14 cellular contexts compared by ENCODE assay signal in genomic region chr17:74870512-74870911, GRCh38. TPM values are rescaled to one million over a fixed set of nuclear protein-coding genes. Genes with fewer than 3 reads are reported as not detected.
DNase-seq lines count a peak whose midpoint lies in the region; ATAC-seq and TF ChIP-seq lines count a peak whose summit lies in the region.
"Had no signal": no experiment of that assay in that cellular context is flagged by ENCODE, and none has a peak within 500 bp of the region (broad histone marks: within the 10 kb centered on the region; RNA-seq: fewer than 3 reads in every experiment).

No MANE protein-coding gene starts in this region.

- ATAC-seq in omental fat pad (ENCODE audit: low FRiP score) (no peak), HG03108 (IDR thresholded peaks at IDR 0.05; ENCODE audit: unreplicated experiment) (no peak), GM18511 (IDR thresholded peaks at IDR 0.05; ENCODE audit: unreplicated experiment) (no peak)

- H3K4me3 ChIP-seq in MG63: no peak overlapping the region

- no peak overlapping the region for H3K27ac Mint-ChIP-seq in activated T-helper 1 cell treated with anti-CD3 and anti-CD28 coated beads, Interleukin-12 subunit alpha, Interleukin-12 subunit beta, Interleukin-2, Interleukin-4 antibody, amounts not matched to agents 30 ng/mL and 10 ng/mL and 1 ng/mL, durations not matched to agents 14 hours and 24 hours and 36 hours

- peak; percentile 72 for DNase-seq in ELR (ENCODE audit: low read depth)
- peak; percentile 43 for DNase-seq in MG63
- DNase-seq in fibroblast of gingiva (ENCODE audit: low read depth): peak; percentile 34
- peak; percentile 59 for DNase-seq in omental fat pad (ENCODE audit: low spot score)
- DNase-seq in activated T-helper 1 cell treated with anti-CD3 and anti-CD28 coated beads, Interleukin-12 subunit alpha, Interleukin-12 subunit beta, Interleukin-2, Interleukin-4 antibody, amounts not matched to agents 30 ng/mL and 10 ng/mL and 1 ng/mL, durations not matched to agents 14 hours and 24 hours and 36 hours (ENCODE audit: low spot score): no peak
- DNase-seq in Kasumi-1 (lab: John Stamatoyannopoulos, UW): no peak
- DNase-seq: NCI-H2029; stimulated activated CD4-positive, alpha-beta T cell treated with anti-CD3 and anti-CD28 coated beads, Interleukin-4, amount 100 ng/mL, for 24 hours; stimulated activated naive CD4-positive, alpha-beta T cell treated with Interleukin-2 at 50 U/mL for 16 hours had no signal

- H3K27me3 ChIP-seq in MG63: no peaks in the 10 kb centered on the region

- H3K27me3 Mint-ChIP-seq in activated T-helper 1 cell treated with anti-CD3 and anti-CD28 coated beads, Interleukin-12 subunit alpha, Interleukin-12 subunit beta, Interleukin-2, Interleukin-4 antibody, amounts not matched to agents 30 ng/mL and 10 ng/mL and 1 ng/mL, durations not matched to agents 14 hours and 24 hours and 36 hours (ENCODE audit: insufficient read depth): peaks cover 2% of the 10 kb centered on the region

- H3K9me3 ChIP-seq in MG63: no peaks in the 10 kb centered on the region

- peaks cover 30% of the 10 kb centered on the region for H3K4me1 Mint-ChIP-seq in activated T-helper 1 cell treated with anti-CD3 and anti-CD28 coated beads, Interleukin-12 subunit alpha, Interleukin-12 subunit beta, Interleukin-2, Interleukin-4 antibody, amounts not matched to agents 30 ng/mL and 10 ng/mL and 1 ng/mL, durations not matched to agents 14 hours and 24 hours and 36 hours (ENCODE audit: low read depth)

- intact Hi-C loops in activated T-helper 1 cell treated with anti-CD3 and anti-CD28 coated beads, Interleukin-12 subunit alpha, Interleukin-12 subunit beta, Interleukin-2, Interleukin-4 antibody, amounts not matched to agents 30 ng/mL and 10 ng/mL and 1 ng/mL, durations not matched to agents 14 hours and 24 hours and 36 hours (cut with micrococcal nuclease): loop anchor here (5.0 to 10.0 kb wide), 2 partner anchors 162 to 394 kb away; partner anchors contain the start of genes GGA3 and MRPS7

- no peaks in the 10 kb centered on the region for H3K36me3 ChIP-seq in MG63

- H3K4me3 Mint-ChIP-seq in activated T-helper 1 cell treated with anti-CD3 and anti-CD28 coated beads, Interleukin-12 subunit alpha, Interleukin-12 subunit beta, Interleukin-2, Interleukin-4 antibody, amounts not matched to agents 30 ng/mL and 10 ng/mL and 1 ng/mL, durations not matched to agents 14 hours and 24 hours and 36 hours: no peak overlapping the region

- no peak for TF ChIP-seq CTCF in omental fat pad (IDR thresholded peaks at IDR 0.05)

- no peaks in the 10 kb centered on the region for H3K9me3 Mint-ChIP-seq in activated T-helper 1 cell treated with anti-CD3 and anti-CD28 coated beads, Interleukin-12 subunit alpha, Interleukin-12 subunit beta, Interleukin-2, Interleukin-4 antibody, amounts not matched to agents 30 ng/mL and 10 ng/mL and 1 ng/mL, durations not matched to agents 14 hours and 24 hours and 36 hours

- H3K36me3 Mint-ChIP-seq in activated T-helper 1 cell treated with anti-CD3 and anti-CD28 coated beads, Interleukin-12 subunit alpha, Interleukin-12 subunit beta, Interleukin-2, Interleukin-4 antibody, amounts not matched to agents 30 ng/mL and 10 ng/mL and 1 ng/mL, durations not matched to agents 14 hours and 24 hours and 36 hours (ENCODE audit: low read depth): peaks cover 12% of the 10 kb centered on the region

RNA-seq across cellular contexts. Expression of gene FDXR, which starts 2.3 kb away (rescaled TPM):
- 8.4 and 15.6 TPM in 2 replicates for total RNA-seq in MG63 (2014; rRNA removed; shearing (Covaris generic); ENCODE audit: low replicate concordance)
- total RNA-seq in omental fat pad: 1 to 10 TPM; 4.4 to 5.7 (median 5.2) TPM
- 20.1 and 21.5 TPM in 2 replicates for total RNA-seq in activated T-helper 1 cell treated with anti-CD3 and anti-CD28 coated beads, Interleukin-12 subunit alpha, Interleukin-12 subunit beta, Interleukin-2, Interleukin-4 antibody, amounts not matched to agents 30 ng/mL and 10 ng/mL and 1 ng/mL, durations not matched to agents 14 hours and 24 hours and 36 hours

RNA-seq across cellular contexts. Expression of gene GRIN2C, which starts 10.8 kb away (rescaled TPM):
- total RNA-seq in MG63 (2014; rRNA removed; shearing (Covaris generic); ENCODE audit: low replicate concordance): not detected in 2 replicates
- 1 to 10 TPM in 3 of 4 donors, not detected in 1; 1.0 to 4.7 (median 1.6) TPM for total RNA-seq in omental fat pad
- 0.02 and 0.34 TPM in 2 replicates for total RNA-seq in activated T-helper 1 cell treated with anti-CD3 and anti-CD28 coated beads, Interleukin-12 subunit alpha, Interleukin-12 subunit beta, Interleukin-2, Interleukin-4 antibody, amounts not matched to agents 30 ng/mL and 10 ng/mL and 1 ng/mL, durations not matched to agents 14 hours and 24 hours and 36 hours
- total RNA-seq: dermis microvascular lymphatic vessel endothelial cell had no signal

RNA-seq across cellular contexts. Expression of gene FADS6, which starts 22.9 kb away (rescaled TPM):
- total RNA-seq in MG63 (2014; rRNA removed; shearing (Covaris generic); ENCODE audit: low replicate concordance): not detected in 2 replicates
- total RNA-seq in omental fat pad: not detected
- not detected in 2 replicates for total RNA-seq in activated T-helper 1 cell treated with anti-CD3 and anti-CD28 coated beads, Interleukin-12 subunit alpha, Interleukin-12 subunit beta, Interleukin-2, Interleukin-4 antibody, amounts not matched to agents 30 ng/mL and 10 ng/mL and 1 ng/mL, durations not matched to agents 14 hours and 24 hours and 36 hours
- total RNA-seq: dermis microvascular lymphatic vessel endothelial cell, kidney, renal cortical epithelial cell had no signal

RNA-seq across cellular contexts. Expression of gene USH1G, which starts 52.5 kb away (rescaled TPM):
- not detected in 2 replicates for total RNA-seq in MG63 (2014; rRNA removed; shearing (Covaris generic); ENCODE audit: low replicate concordance)
- not detected for total RNA-seq in omental fat pad
- total RNA-seq in activated T-helper 1 cell treated with anti-CD3 and anti-CD28 coated beads, Interleukin-12 subunit alpha, Interleukin-12 subunit beta, Interleukin-2, Interleukin-4 antibody, amounts not matched to agents 30 ng/mL and 10 ng/mL and 1 ng/mL, durations not matched to agents 14 hours and 24 hours and 36 hours: not detected in 2 replicates
- total RNA-seq: dermis microvascular lymphatic vessel endothelial cell, renal cortical epithelial cell had no signal

RNA-seq across cellular contexts. Expression of gene OTOP2, which starts 53.6 kb away (rescaled TPM):
- not detected in 2 replicates for total RNA-seq in MG63 (2014; rRNA removed; shearing (Covaris generic); ENCODE audit: low replicate concordance)
- not detected for total RNA-seq in omental fat pad
- not detected in 2 replicates for total RNA-seq in activated T-helper 1 cell treated with anti-CD3 and anti-CD28 coated beads, Interleukin-12 subunit alpha, Interleukin-12 subunit beta, Interleukin-2, Interleukin-4 antibody, amounts not matched to agents 30 ng/mL and 10 ng/mL and 1 ng/mL, durations not matched to agents 14 hours and 24 hours and 36 hours
- total RNA-seq: dermis microvascular lymphatic vessel endothelial cell, kidney, renal cortical epithelial cell had no signal

Comparison
In these comparisons a context has a peak if more than half of its experiments do, and no peak if none do; other contexts are left out.
1. DNase-seq: peak in ELR (single experiment), MG63 (single experiment), fibroblast of gingiva (single experiment) and omental fat pad (single experiment); none in activated T-helper 1 cell treated with anti-CD3 and anti-CD28 coated beads, Interleukin-12 subunit alpha, Interleukin-12 subunit beta, Interleukin-2, Interleukin-4 antibody, amounts not matched to agents 30 ng/mL and 10 ng/mL and 1 ng/mL, durations not matched to agents 14 hours and 24 hours and 36 hours (single experiment) and Kasumi-1 (0 of 2).